1 cellular context compared by ENCODE assay signal in the genomic region with DNA sequence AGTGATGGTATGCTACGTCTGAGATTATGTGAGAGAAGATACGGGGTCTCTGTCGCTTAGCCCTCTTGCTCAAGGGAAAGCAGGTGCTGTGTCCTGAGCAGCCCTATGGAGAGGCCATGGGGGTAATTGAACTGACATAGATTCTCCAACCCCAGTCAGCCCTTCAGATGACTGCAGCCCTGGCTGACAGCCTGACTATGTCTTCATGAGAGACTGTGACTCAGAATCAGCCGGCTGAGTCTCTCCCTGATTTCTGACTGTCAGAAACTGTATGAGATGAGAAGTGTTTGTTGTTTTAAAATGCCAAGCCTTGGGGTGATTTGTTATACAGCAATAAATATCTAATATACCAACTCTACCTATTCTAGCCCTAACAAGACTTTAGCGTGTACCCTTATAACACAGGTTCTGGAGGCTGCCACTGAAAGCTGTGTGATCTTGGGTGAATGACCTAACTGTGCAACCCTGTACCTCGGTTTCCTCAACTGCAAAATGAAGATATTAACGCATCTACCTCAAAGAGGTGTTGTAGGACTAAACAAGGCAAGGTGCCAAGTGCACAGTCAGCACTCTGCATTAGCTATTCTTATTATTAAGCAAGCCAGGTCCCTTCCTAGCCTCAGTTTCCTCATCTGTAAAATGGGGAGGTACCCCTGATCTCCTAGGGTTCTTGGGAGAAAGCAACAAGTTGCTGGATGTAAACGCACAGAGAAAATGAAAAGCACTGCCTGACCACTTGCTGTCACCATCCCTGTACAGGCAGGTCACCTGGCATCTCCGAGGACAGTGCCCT.
TF ChIP-seq lines count a peak whose summit lies in the region.

No MANE protein-coding gene starts in this region.

TF ChIP-seq in GM23338, 12 proteins besides CTCF, POLR2A, EP300 and RAD21:
- no peak for TF ChIP-seq EZH2 (IDR thresholded peaks at IDR 0.05; ENCODE audit: low read depth, unreplicated experiment)
- no peak for TF ChIP-seq CREB1 (CRISPR knock-in tag; IDR thresholded peaks at IDR 0.05; ENCODE audit: low read depth)
- no peak for TF ChIP-seq POLR2AphosphoS5 (IDR thresholded peaks at IDR 0.05; ENCODE audit: low read depth)
- TF ChIP-seq, protein P1, sequence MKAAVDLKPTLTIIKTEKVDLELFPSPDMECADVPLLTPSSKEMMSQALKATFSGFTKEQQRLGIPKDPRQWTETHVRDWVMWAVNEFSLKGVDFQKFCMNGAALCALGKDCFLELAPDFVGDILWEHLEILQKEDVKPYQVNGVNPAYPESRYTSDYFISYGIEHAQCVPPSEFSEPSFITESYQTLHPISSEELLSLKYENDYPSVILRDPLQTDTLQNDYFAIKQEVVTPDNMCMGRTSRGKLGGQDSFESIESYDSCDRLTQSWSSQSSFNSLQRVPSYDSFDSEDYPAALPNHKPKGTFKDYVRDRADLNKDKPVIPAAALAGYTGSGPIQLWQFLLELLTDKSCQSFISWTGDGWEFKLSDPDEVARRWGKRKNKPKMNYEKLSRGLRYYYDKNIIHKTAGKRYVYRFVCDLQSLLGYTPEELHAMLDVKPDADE (IDR thresholded peaks at IDR 0.05): no peak
- no peak for TF ChIP-seq STAT1 (IDR thresholded peaks at IDR 0.05; ENCODE audit: unreplicated experiment)
- no peak for TF ChIP-seq NANOG (IDR thresholded peaks at IDR 0.05; ENCODE audit: borderline replicate concordance)
- TF ChIP-seq, protein P2, sequence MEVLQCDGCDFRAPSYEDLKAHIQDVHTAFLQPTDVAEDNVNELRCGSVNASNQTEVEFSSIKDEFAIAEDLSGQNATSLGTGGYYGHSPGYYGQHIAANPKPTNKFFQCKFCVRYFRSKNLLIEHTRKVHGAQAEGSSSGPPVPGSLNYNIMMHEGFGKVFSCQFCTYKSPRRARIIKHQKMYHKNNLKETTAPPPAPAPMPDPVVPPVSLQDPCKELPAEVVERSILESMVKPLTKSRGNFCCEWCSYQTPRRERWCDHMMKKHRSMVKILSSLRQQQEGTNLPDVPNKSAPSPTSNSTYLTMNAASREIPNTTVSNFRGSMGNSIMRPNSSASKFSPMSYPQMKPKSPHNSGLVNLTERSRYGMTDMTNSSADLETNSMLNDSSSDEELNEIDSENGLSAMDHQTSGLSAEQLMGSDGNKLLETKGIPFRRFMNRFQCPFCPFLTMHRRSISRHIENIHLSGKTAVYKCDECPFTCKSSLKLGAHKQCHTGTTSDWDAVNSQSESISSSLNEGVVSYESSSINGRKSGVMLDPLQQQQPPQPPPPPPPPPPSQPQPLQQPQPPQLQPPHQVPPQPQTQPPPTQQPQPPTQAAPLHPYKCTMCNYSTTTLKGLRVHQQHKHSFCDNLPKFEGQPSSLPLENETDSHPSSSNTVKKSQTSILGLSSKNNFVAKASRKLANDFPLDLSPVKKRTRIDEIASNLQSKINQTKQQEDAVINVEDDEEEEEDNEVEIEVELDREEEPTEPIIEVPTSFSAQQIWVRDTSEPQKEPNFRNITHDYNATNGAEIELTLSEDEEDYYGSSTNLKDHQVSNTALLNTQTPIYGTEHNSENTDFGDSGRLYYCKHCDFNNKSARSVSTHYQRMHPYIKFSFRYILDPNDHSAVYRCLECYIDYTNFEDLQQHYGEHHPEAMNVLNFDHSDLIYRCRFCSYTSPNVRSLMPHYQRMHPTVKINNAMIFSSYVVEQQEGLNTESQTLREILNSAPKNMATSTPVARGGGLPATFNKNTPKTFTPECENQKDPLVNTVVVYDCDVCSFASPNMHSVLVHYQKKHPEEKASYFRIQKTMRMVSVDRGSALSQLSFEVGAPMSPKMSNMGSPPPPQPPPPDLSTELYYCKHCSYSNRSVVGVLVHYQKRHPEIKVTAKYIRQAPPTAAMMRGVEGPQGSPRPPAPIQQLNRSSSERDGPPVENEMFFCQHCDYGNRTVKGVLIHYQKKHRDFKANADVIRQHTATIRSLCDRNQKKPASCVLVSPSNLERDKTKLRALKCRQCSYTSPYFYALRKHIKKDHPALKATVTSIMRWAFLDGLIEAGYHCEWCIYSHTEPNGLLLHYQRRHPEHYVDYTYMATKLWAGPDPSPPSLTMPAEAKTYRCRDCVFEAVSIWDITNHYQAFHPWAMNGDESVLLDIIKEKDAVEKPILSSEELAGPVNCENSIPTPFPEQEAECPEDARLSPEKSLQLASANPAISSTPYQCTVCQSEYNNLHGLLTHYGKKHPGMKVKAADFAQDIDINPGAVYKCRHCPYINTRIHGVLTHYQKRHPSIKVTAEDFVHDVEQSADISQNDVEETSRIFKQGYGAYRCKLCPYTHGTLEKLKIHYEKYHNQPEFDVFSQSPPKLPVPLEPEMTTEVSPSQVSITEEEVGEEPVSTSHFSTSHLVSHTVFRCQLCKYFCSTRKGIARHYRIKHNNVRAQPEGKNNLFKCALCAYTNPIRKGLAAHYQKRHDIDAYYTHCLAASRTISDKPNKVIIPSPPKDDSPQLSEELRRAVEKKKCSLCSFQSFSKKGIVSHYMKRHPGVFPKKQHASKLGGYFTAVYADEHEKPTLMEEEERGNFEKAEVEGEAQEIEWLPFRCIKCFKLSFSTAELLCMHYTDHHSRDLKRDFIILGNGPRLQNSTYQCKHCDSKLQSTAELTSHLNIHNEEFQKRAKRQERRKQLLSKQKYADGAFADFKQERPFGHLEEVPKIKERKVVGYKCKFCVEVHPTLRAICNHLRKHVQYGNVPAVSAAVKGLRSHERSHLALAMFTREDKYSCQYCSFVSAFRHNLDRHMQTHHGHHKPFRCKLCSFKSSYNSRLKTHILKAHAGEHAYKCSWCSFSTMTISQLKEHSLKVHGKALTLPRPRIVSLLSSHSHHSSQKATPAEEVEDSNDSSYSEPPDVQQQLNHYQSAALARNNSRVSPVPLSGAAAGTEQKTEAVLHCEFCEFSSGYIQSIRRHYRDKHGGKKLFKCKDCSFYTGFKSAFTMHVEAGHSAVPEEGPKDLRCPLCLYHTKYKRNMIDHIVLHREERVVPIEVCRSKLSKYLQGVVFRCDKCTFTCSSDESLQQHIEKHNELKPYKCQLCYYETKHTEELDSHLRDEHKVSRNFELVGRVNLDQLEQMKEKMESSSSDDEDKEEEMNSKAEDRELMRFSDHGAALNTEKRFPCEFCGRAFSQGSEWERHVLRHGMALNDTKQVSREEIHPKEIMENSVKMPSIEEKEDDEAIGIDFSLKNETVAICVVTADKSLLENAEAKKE (CRISPR knock-in tag; IDR thresholded peaks at IDR 0.05): no peak
- TF ChIP-seq JUNB (IDR thresholded peaks at IDR 0.05; ENCODE audit: unreplicated experiment): no peak
- TF ChIP-seq ZNF114 (CRISPR knock-in tag; IDR thresholded peaks at IDR 0.05): no peak
- no peak for TF ChIP-seq EZH2phosphoT487 (IDR thresholded peaks at IDR 0.05; ENCODE audit: unreplicated experiment)
- TF ChIP-seq ZNF331 (CRISPR knock-in tag; IDR thresholded peaks at IDR 0.05; ENCODE audit: low read depth): no peak
